Comparison of ENCODE assay signal across 1 cellular context in genomic region chr15:75742346-75742745, GRCh38. TPM values are rescaled to one million over a fixed set of nuclear protein-coding genes. Genes with fewer than 3 reads are reported as not detected.
"Had no signal": no experiment of that assay in that cellular context is flagged by ENCODE, and none has a peak within 500 bp of the region (broad histone marks: within the 10 kb centered on the region; RNA-seq: fewer than 3 reads in every experiment).

No MANE protein-coding gene starts in this region.

RNA-seq across cellular contexts. Expression of gene CSPG4, which starts 29.7 kb away (rescaled TPM):
- total RNA-seq: naive thymus-derived CD4-positive, alpha-beta T cell had no signal
- polyA plus RNA-seq: naive thymus-derived CD4-positive, alpha-beta T cell had no signal
